10 cellular contexts compared by ENCODE assay signal in the genomic region with DNA sequence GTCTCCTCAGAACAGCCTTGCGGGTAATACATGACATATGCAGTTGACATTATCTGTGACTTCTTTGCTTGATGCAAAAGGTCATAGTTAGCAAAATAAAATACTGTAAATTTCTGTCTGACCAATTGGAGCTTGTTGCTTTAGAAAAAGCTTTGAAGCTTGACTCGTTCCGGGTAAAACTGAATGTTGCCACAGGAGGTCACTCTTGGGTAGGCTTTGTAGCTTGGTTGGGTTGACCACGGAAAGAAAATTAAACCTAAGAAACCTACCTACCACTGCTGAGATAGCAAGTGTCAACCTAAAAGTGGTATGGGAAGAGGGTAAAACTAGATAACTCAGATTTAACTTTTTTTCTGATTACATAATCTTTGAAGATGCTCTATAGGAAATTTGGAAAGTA. TPM values are rescaled to one million over a fixed set of nuclear protein-coding genes. Genes with fewer than 3 reads are reported as not detected.
DNase-seq lines count a peak whose midpoint lies in the region; ATAC-seq and TF ChIP-seq lines count a peak whose summit lies in the region.
"Had no signal": no experiment of that assay in that cellular context is flagged by ENCODE, and none has a peak within 500 bp of the region (broad histone marks: within the 10 kb centered on the region; RNA-seq: fewer than 3 reads in every experiment).

No MANE protein-coding gene starts in this region.

- H3K4me1 Mint-ChIP-seq in endodermal cell (no peaks in the 10 kb centered on the region), nephron progenitor cell (peaks cover 7% of the 10 kb centered on the region)

- H3K27ac Mint-ChIP-seq in endodermal cell (no peak overlapping the region), nephron progenitor cell (peak overlapping the region; percentile 57)

- H3K4me3 ChIP-seq in endodermal cell (ENCODE audit: low read length), result no peak overlapping the region
- H3K4me3 ChIP-seq: SJSA1 had no signal

- H3K9ac ChIP-seq in endodermal cell (ENCODE audit: extremely low read depth, low read length, poor library complexity, severe bottlenecking), result no peak overlapping the region
- H3K9ac ChIP-seq: parathyroid adenoma had no signal

- H3K27me3 Mint-ChIP-seq in endodermal cell (ENCODE audit: insufficient read depth) (no peaks in the 10 kb centered on the region), nephron progenitor cell (ENCODE audit: low read depth, poor library complexity) (no peaks in the 10 kb centered on the region)

- TF ChIP-seq CTCF in GM12872 (IDR thresholded peaks at IDR 0.05; ENCODE audit: insufficient read depth, low read depth, low read length) (peak; percentile 55; the same call in 2 of the 3 replicates), endodermal cell (conservative IDR thresholded peaks at IDR 0.05) (peak; percentile 75), nephron progenitor cell (IDR thresholded peaks at IDR 0.05) (peak; percentile 43)

- no peak overlapping the region for H3K27ac ChIP-seq in endodermal cell (ENCODE audit: low read depth, low read length)
- H3K27ac ChIP-seq: parathyroid adenoma, SJSA1 had no signal

- DNase-seq in Ammon's horn (ENCODE audit: low spot score), result peak; percentile 59
- peak; percentile 26 for DNase-seq in HPDE6-E6E7 (ENCODE audit: extremely low spot score)
- DNase-seq in T-helper 1 cell, result peak in 3 of 5 donors; percentile 9 to 40 (median 19)
- peak; percentile 80 for DNase-seq in endodermal cell
- peak; percentile 27 for DNase-seq in nephron progenitor cell
- no peak for DNase-seq in foreskin melanocyte

- 45% methylated on average over 3 of the region's 4 CpGs; no CpG with 5 or more reads in 1 of the 2 experiments for WGBS in endodermal cell (ENCODE audit: insufficient coverage in 1 of 2, insufficient read length in 1 of 2), 2 experiments

- H3K4me3 Mint-ChIP-seq in endodermal cell (no peak overlapping the region), nephron progenitor cell (no peak overlapping the region)

- ATAC-seq in HG02970 (IDR thresholded peaks at IDR 0.05; ENCODE audit: low FRiP score, unreplicated experiment), result no peak

- peaks cover 55% of the 10 kb centered on the region for H3K9me3 Mint-ChIP-seq in endodermal cell
- H3K9me3 Mint-ChIP-seq in nephron progenitor cell, result peaks cover 42% of the 10 kb centered on the region

- no peaks in the 10 kb centered on the region for H3K4me1 ChIP-seq in endodermal cell (ENCODE audit: control insufficient read depth, insufficient read depth, low read length)
- H3K4me1 ChIP-seq: parathyroid adenoma, SJSA1 had no signal

- H3K36me3 ChIP-seq in endodermal cell (ENCODE audit: control insufficient read depth, insufficient read depth, low read length), result no peaks in the 10 kb centered on the region

- no peaks in the 10 kb centered on the region for H3K27me3 ChIP-seq in endodermal cell (ENCODE audit: control insufficient read depth, insufficient read depth, low read length, poor library complexity, severe bottlenecking)
- H3K27me3 ChIP-seq: SJSA1 had no signal

- H3K9me3 ChIP-seq in endodermal cell (ENCODE audit: control insufficient read depth, low read length), result no peaks in the 10 kb centered on the region
- H3K9me3 ChIP-seq: SJSA1 had no signal

- H3K36me3 Mint-ChIP-seq in endodermal cell (ENCODE audit: low read depth) (peaks cover 8% of the 10 kb centered on the region), nephron progenitor cell (ENCODE audit: low read depth) (peaks cover 26% of the 10 kb centered on the region)

RNA-seq across cellular contexts. Expression of a gene that starts 23.2 kb away (rescaled TPM):
- total RNA-seq in endodermal cell, result 10 to 100 TPM; 12.4 to 17.2 TPM
- polyA plus RNA-seq in endodermal cell (2013, experiment 1 of 2), result 22.2 TPM
- 22.5 TPM for polyA plus RNA-seq in endodermal cell (2013, experiment 2 of 2)

RNA-seq across cellular contexts. Expression of a gene that starts 52.4 kb away (rescaled TPM):
- total RNA-seq in endodermal cell, result not detected
- polyA plus RNA-seq in endodermal cell (2013, experiment 1 of 2), result not detected
- polyA plus RNA-seq in endodermal cell (2013, experiment 2 of 2), result not detected
